ENCODE assay signal across 17 cellular contexts in the genomic region with DNA sequence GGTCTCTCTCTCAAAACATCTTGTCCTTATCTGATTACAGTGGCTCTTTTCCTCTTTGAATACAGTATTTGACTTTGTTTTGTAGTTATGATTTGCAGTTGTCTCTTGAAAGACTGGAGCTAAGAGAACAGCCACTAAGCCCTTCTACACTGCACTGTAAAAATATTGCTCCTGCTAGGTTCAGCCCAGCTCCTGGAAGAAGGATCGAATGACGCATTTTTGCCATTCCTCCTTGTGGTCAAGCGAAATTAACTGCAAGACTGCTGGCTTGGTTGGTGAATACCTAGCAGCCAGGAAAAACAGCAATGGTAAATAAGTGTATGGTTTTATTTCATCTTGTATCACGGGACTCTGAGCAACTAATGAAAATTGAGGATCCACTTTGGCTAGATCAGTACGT.
DNase-seq lines count a peak whose midpoint lies in the region; ATAC-seq and TF ChIP-seq lines count a peak whose summit lies in the region.
"Had no signal": no experiment of that assay in that cellular context is flagged by ENCODE, and none has a peak within 500 bp of the region (broad histone marks: within the 10 kb centered on the region; RNA-seq: fewer than 3 reads in every experiment).

No MANE protein-coding gene starts in this region.

- H3K4me1 ChIP-seq in HUES64 (ENCODE audit: insufficient read depth, low read length) (peaks cover 23% of the 10 kb centered on the region), mesenchymal stem cell (ENCODE audit: control insufficient read depth, insufficient read depth, low read depth, low read length) (no peaks in the 10 kb centered on the region)
- H3K4me1 ChIP-seq: BE2C, Peyer's patch, testis had no signal

- H3K79me1 ChIP-seq in mesenchymal stem cell (replicated peaks; ENCODE audit: low read length, poor library complexity, severe bottlenecking): no peaks in the 10 kb centered on the region

- H3K4me3 ChIP-seq in AG09309 (ENCODE audit: control insufficient read depth, low read depth, low read length): no peak overlapping the region
- H3K4me3 ChIP-seq in HUES64 (ENCODE audit: low read length): no peak overlapping the region
- H3K4me3 ChIP-seq in mesenchymal stem cell (ENCODE audit: insufficient read depth in 1 of 2, low read depth in 1 of 2, low read length in 2 of 2): no peak overlapping the region
- H3K4me3 ChIP-seq: ovary, Peyer's patch, testis had no signal

- H3K4me3 Mint-ChIP-seq in chondrocyte (ENCODE audit: unreplicated experiment): no peak overlapping the region

- H4K91ac ChIP-seq in mesenchymal stem cell (ENCODE audit: low read length): no peak overlapping the region

- H2BK12ac ChIP-seq in mesenchymal stem cell (ENCODE audit: low read length in 2 of 2): no peak overlapping the region

- no peaks in the 10 kb centered on the region for H3K27me3 ChIP-seq in HUES64 (ENCODE audit: insufficient read depth, low read length)
- no peaks in the 10 kb centered on the region for H3K27me3 ChIP-seq in mesenchymal stem cell (ENCODE audit: control insufficient read depth in 1 of 2, insufficient read depth in 1 of 2, low read length in 2 of 2)
- H3K27me3 ChIP-seq: BE2C, ovary, Peyer's patch, testis had no signal

- no peak overlapping the region for H4K8ac ChIP-seq in mesenchymal stem cell (ENCODE audit: low read length)

- H3K27me3 Mint-ChIP-seq in chondrocyte (ENCODE audit: low read depth): no peaks in the 10 kb centered on the region

- 56% methylated on average over 5 of the region's 5 CpGs for WGBS in HUES64
- 51% methylated on average over 5 of the region's 5 CpGs for WGBS in mesenchymal stem cell

- DNase-seq in AG09309 (ENCODE audit: low read depth): peak; percentile 73
- DNase-seq in chondrocyte (ENCODE audit: low spot score): no peak
- DNase-seq in mesenchymal stem cell: peak; percentile 75
- DNase-seq in activated CD8-positive, alpha-beta memory T cell treated with anti-CD3 and anti-CD28 coated beads, Interleukin-2, amount 50 U/mL, for 48 hours: no peak
- no peak for DNase-seq in GM13977 (ENCODE audit: low spot score)
- DNase-seq in activated naive CD4-positive, alpha-beta T cell treated with anti-CD3 and anti-CD28 coated beads, Interleukin-2, amount 50 U/mL, for 16 hours: no peak
- DNase-seq: activated CD4-positive, CD25-positive, alpha-beta regulatory T cell; activated gamma-delta T cell; BE2C; effector CD4-positive, alpha-beta T cell; NCI-H1930; ovary; Peyer's patch; stimulated activated CD4-positive, alpha-beta T cell treated with anti-CD3 and anti-CD28 coated beads, Interleukin-4, amount 100 ng/mL, for 4 hours; testis had no signal

- no peaks in the 10 kb centered on the region for H3K9me3 Mint-ChIP-seq in chondrocyte (ENCODE audit: low read depth)

- H3K14ac ChIP-seq in mesenchymal stem cell (ENCODE audit: low read length in 2 of 2): no peak overlapping the region

- H3K4me2 ChIP-seq in mesenchymal stem cell (ENCODE audit: low read length, poor library complexity, severe bottlenecking): no peak overlapping the region

- H2BK5ac ChIP-seq in mesenchymal stem cell (ENCODE audit: low read depth, low read length, poor library complexity, severe bottlenecking): no peak overlapping the region

- H3K23ac ChIP-seq in mesenchymal stem cell (ENCODE audit: low read length in 2 of 2): no peak overlapping the region

- H3K36me3 ChIP-seq in HUES64 (ENCODE audit: insufficient read depth, low read length) (no peaks in the 10 kb centered on the region), mesenchymal stem cell (ENCODE audit: control insufficient read depth in 1 of 2, insufficient read depth in 2 of 2, low read depth in 1 of 2, low read length in 2 of 2) (no peaks in the 10 kb centered on the region)
- H3K36me3 ChIP-seq: BE2C, ovary, Peyer's patch had no signal

- H3K4me1 Mint-ChIP-seq in chondrocyte (ENCODE audit: low read depth): peaks cover 15% of the 10 kb centered on the region

- no peaks in the 10 kb centered on the region for H3K9me3 ChIP-seq in HUES64 (ENCODE audit: insufficient read depth, low read depth, low read length)
- H3K9me3 ChIP-seq in mesenchymal stem cell (ENCODE audit: control insufficient read depth, low read length): no peaks in the 10 kb centered on the region
- H3K9me3 ChIP-seq: BE2C, ovary, Peyer's patch, testis had no signal

- no peak for TF ChIP-seq CTCF in AG09309 (IDR thresholded peaks at IDR 0.05; ENCODE audit: control insufficient read depth, insufficient read depth, low read depth, low read length, missing control alignments)
- TF ChIP-seq CTCF in chondrocyte (IDR thresholded peaks at IDR 0.05): no peak
- no peak for TF ChIP-seq CTCF in GM13977 (IDR thresholded peaks at IDR 0.05; ENCODE audit: extremely low read depth, insufficient read depth, missing control alignments)

- peak overlapping the region; percentile 50 for H3K27ac Mint-ChIP-seq in chondrocyte (ENCODE audit: unreplicated experiment)

- no peak overlapping the region for H3K18ac ChIP-seq in mesenchymal stem cell (ENCODE audit: low read depth in 1 of 2, low read length in 2 of 2)

- no peak overlapping the region for H3K4ac ChIP-seq in mesenchymal stem cell (ENCODE audit: low read depth in 1 of 2, low read length in 2 of 2)

- in situ Hi-C loops in GM13977 (cut with MboI; ENCODE audit: low pct_unique_long_range_greater_than_20kb, low sequenced_read_pairs, unreplicated experiment): no loop called here

- H2AK5ac ChIP-seq in mesenchymal stem cell (ENCODE audit: low read length, severe bottlenecking): no peak overlapping the region

- H2AFZ ChIP-seq in mesenchymal stem cell (ENCODE audit: low read depth, low read length): no peak overlapping the region

- no peaks in the 10 kb centered on the region for H3K36me3 Mint-ChIP-seq in chondrocyte (ENCODE audit: low read depth)

- H2BK15ac ChIP-seq in mesenchymal stem cell (ENCODE audit: low read depth, poor library complexity, severe bottlenecking): no peak overlapping the region

- H3K9ac ChIP-seq in HUES64 (ENCODE audit: low read depth, low read length): 0 out of 2 replicates have a peak overlapping the region, but pooled peaks have one; percentile 35
- no peak overlapping the region for H3K9ac ChIP-seq in mesenchymal stem cell (ENCODE audit: low read length)

- no peak for ATAC-seq in HG03280 (IDR thresholded peaks at IDR 0.05; ENCODE audit: unreplicated experiment)

- H3K27ac ChIP-seq in HUES64 (ENCODE audit: low read depth, low read length): no peak overlapping the region
- peak overlapping the region; percentile 48 for H3K27ac ChIP-seq in mesenchymal stem cell (ENCODE audit: low read length, poor library complexity, severe bottlenecking)
- H3K27ac ChIP-seq: ovary, Peyer's patch, testis had no signal

- H2BK120ac ChIP-seq in mesenchymal stem cell (ENCODE audit: low read depth, low read length): no peak overlapping the region

Comparison
In these comparisons a context has a peak if more than half of its experiments do, and no peak if none do; other contexts are left out.
1. DNase-seq: peak in AG09309 (single experiment) and mesenchymal stem cell (single experiment); none in chondrocyte (single experiment), activated CD8-positive, alpha-beta memory T cell treated with anti-CD3 and anti-CD28 coated beads, Interleukin-2, amount 50 U/mL, for 48 hours (single experiment), GM13977 (single experiment) and activated naive CD4-positive, alpha-beta T cell treated with anti-CD3 and anti-CD28 coated beads, Interleukin-2, amount 50 U/mL, for 16 hours (single experiment).